ENCODE assay signal across 8 cellular contexts in genomic region chr22:28029201-28029948, GRCh38.
DNase-seq lines count a peak whose midpoint lies in the region; ATAC-seq and TF ChIP-seq lines count a peak whose summit lies in the region.

No MANE protein-coding gene starts in this region.

- H3K4me3 ChIP-seq in gastrocnemius medialis: no peak overlapping the region

- no peak for TF ChIP-seq CTCF in gastrocnemius medialis (IDR thresholded peaks at IDR 0.05 in 4 of 5, conservative IDR thresholded peaks at IDR 0.05 in 1 of 5)

- intact Hi-C loops in gastrocnemius medialis (cut with DNase I; ENCODE audit: low total_unique reads): loop anchor here (5.0 to 10.0 kb wide), 2 partner anchors 565 to 768 kb away; no protein-coding TSS in a partner anchor

- TF ChIP-seq POLR2A in gastrocnemius medialis (IDR thresholded peaks at IDR 0.05): no peak

- H3K27me3 ChIP-seq in gastrocnemius medialis: no peaks in the 10 kb centered on the region

- H3K36me3 ChIP-seq in gastrocnemius medialis: no peaks in the 10 kb centered on the region

- in situ Hi-C loops in gastrocnemius medialis (cut with MboI; ENCODE audit: low sequenced_read_pairs in 4 of 4): loop anchor here in 1 of 4 donors (10.0 to 25.0 kb wide), 2 partner anchors 85 to 408 kb away; no protein-coding TSS in a partner anchor

- no peaks in the 10 kb centered on the region for H3K9me3 ChIP-seq in gastrocnemius medialis

- peak overlapping the region; percentile 76 to 82 (median 80) for H3K27ac ChIP-seq in gastrocnemius medialis

- peak; percentile 92 for DNase-seq in HT1080 (ENCODE audit: low read depth)
- DNase-seq in NCI-H774 (lab: John Stamatoyannopoulos, UW): peak; percentile 85
- peak; percentile 94 for DNase-seq in glomerular endothelial cell (ENCODE audit: extremely low read depth, low read depth, low spot score)
- DNase-seq in gastrocnemius medialis: peak; percentile 45 to 75
- DNase-seq in ecto neural progenitor cell (ENCODE audit: low spot score): no peak

- peaks cover 78 to 79% of the 10 kb centered on the region in 2 donors for H3K4me1 ChIP-seq in gastrocnemius medialis

- ATAC-seq in gastrocnemius medialis (peak; percentile 40 to 49), GM21723 (IDR thresholded peaks at IDR 0.05; ENCODE audit: unreplicated experiment) (no peak), GM18873 (IDR thresholded peaks at IDR 0.05; ENCODE audit: low FRiP score, unreplicated experiment) (no peak), GM18517 (IDR thresholded peaks at IDR 0.05; ENCODE audit: unreplicated experiment) (no peak)

Comparison
In these comparisons a context has a peak if more than half of its experiments do, and no peak if none do; other contexts are left out.
1. ATAC-seq: peak in gastrocnemius medialis (2 of 2); none in GM21723 (single experiment), GM18873 (single experiment) and GM18517 (single experiment).